8 cellular contexts compared by ENCODE assay signal in genomic region chr17:75131278-75132017, GRCh38. TPM values are rescaled to one million over a fixed set of nuclear protein-coding genes. Genes with fewer than 3 reads are reported as not detected.
DNase-seq lines count a peak whose midpoint lies in the region; ATAC-seq and TF ChIP-seq lines count a peak whose summit lies in the region.

NT5C (minus strand) TSS chr17:75131742; CDS start chr17:75131707, 35 bp downstream.

- H3K27me3 ChIP-seq in ectodermal cell (ENCODE audit: control insufficient read depth, insufficient read depth, low read length, poor library complexity, severe bottlenecking) (no peaks in the 10 kb centered on the region), lower lobe of right lung (ENCODE audit: low read depth) (no peaks in the 10 kb centered on the region)

- H3K27ac ChIP-seq in C4-2B (peak within 1 kb of the TSS; percentile 94), ectodermal cell (ENCODE audit: insufficient read depth, low read depth, low read length, poor library complexity, severe bottlenecking) (peak within 1 kb of the TSS; percentile 90), lower lobe of right lung (peak within 1 kb of the TSS; percentile 92)

- H3K4me1 ChIP-seq in ectodermal cell (ENCODE audit: control insufficient read depth, insufficient read depth, low read length) (peaks cover 6% of the 10 kb centered on the region), lower lobe of right lung (peaks cover 19% of the 10 kb centered on the region)

- peak within 1 kb of the TSS; percentile 90 for H3K4me3 ChIP-seq in ectodermal cell (ENCODE audit: insufficient read depth, low read depth, low read length)
- peak within 1 kb of the TSS; percentile 95 for H3K4me3 ChIP-seq in lower lobe of right lung

- peak; percentile 90 for ATAC-seq in GM19043 (IDR thresholded peaks at IDR 0.05; ENCODE audit: low read depth, unreplicated experiment)
- peak; percentile 82 for ATAC-seq in HG03280 (IDR thresholded peaks at IDR 0.05; ENCODE audit: unreplicated experiment)
- ATAC-seq in lower lobe of right lung, result peak; percentile 95

- H3K9me3 ChIP-seq in ectodermal cell (ENCODE audit: control insufficient read depth, low read length), result no peaks in the 10 kb centered on the region
- H3K9me3 ChIP-seq in lower lobe of right lung, result no peaks in the 10 kb centered on the region

- intact Hi-C loops in lower lobe of right lung (cut with DNase I), result no loop called here

- WGBS in ectodermal cell, 2 experiments, result 1% methylated on average over 82 of the region's 82 CpGs

- DNase-seq in NCI-H69 (lab: John Stamatoyannopoulos, UW), result peak; percentile 94
- DNase-seq in activated CD4-positive, alpha-beta T cell treated with anti-CD3 and anti-CD28 coated beads, Interleukin-2, amount 50 U/mL, for 48 hours, result peak; percentile 81 to 84
- DNase-seq in lower lobe of right lung, result peak; percentile 91
- peak; percentile 54 for DNase-seq in stimulated activated CD8-positive, alpha-beta memory T cell treated with anti-CD3 and anti-CD28 coated beads, Interleukin-12 subunit alpha, Interleukin-12 subunit beta, amount 100 ng/mL, for 4 hours (ENCODE audit: low read depth)

- TF ChIP-seq CTCF in C4-2B (conservative IDR thresholded peaks at IDR 0.05), result peak; percentile 91
- TF ChIP-seq CTCF in lower lobe of right lung (IDR thresholded peaks at IDR 0.05), result peak; percentile 71

- H3K36me3 ChIP-seq in ectodermal cell (ENCODE audit: control insufficient read depth, insufficient read depth, low read length), result peaks cover 21% of the 10 kb centered on the region
- peaks cover 28% of the 10 kb centered on the region for H3K36me3 ChIP-seq in lower lobe of right lung

RNA-seq across cellular contexts. Expression of gene NT5C, which starts in this region (rescaled TPM):
- polyA plus RNA-seq in ectodermal cell (2013, experiment 1 of 4), result 56.8 TPM
- polyA plus RNA-seq in ectodermal cell (2013, experiment 2 of 4), result 54.7 TPM
- polyA plus RNA-seq in ectodermal cell (2013, experiment 3 of 4), result 60.6 TPM
- polyA plus RNA-seq in ectodermal cell (2013, experiment 4 of 4), result 68.0 TPM
- 34.9 TPM for total RNA-seq in lower lobe of right lung

Comparison
In these comparisons a context has a peak if more than half of its experiments do, and no peak if none do; other contexts are left out.
1. Peak in every context shown above with its lines: DNase-seq, ATAC-seq, H3K4me3 ChIP-seq and H3K27ac ChIP-seq.